ENCODE assay signal across 23 cellular contexts in the genomic region with DNA sequence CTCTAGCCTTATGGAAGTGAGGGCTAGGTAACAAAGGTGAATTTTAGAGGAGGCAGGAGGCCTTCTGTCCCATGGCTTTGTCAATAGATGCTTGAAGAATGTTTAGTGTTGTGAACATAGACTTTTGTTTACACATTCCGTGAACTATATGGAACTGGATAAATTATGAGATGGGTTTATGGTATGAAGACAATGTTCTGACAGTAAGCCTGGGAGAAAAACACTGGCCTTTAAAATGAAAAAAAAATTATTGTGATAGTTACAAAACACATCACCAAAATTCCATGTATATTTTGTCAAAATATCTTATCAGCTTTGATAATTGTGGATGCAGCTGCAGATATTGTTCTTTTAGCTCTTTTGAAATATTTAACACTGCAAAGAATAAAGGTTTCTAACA.
DNase-seq lines count a peak whose midpoint lies in the region; ATAC-seq, FAIRE-seq and TF ChIP-seq lines count a peak whose summit lies in the region.
"Had no signal": no experiment of that assay in that cellular context is flagged by ENCODE, and none has a peak within 500 bp of the region (broad histone marks: within the 10 kb centered on the region; RNA-seq: fewer than 3 reads in every experiment).

No MANE protein-coding gene starts in this region.

- intact Hi-C loops in posterior cingulate gyrus (cut with DNase I): no loop called here

- no peak for ATAC-seq in GM21447 (IDR thresholded peaks at IDR 0.05; ENCODE audit: unreplicated experiment)
- ATAC-seq: GM12878 had no signal

- DNase-seq in GM19239 (ENCODE audit: insufficient read length, low spot score): no peak
- peak; percentile 49 for DNase-seq in choroid plexus epithelial cell (ENCODE audit: low read depth)
- DNase-seq in 8988T: no peak
- no peak for DNase-seq in posterior cingulate gyrus
- DNase-seq: ACHN; AML-193; BE2C; CD4-positive, alpha-beta T cell; CD8-positive, alpha-beta memory T cell; DMS 273 treated with DMSO at 0.1 percent for 48 hours; DMS79; EL; GDM1; GM23248; H7; HCEC 1CT had no signal

- TF ChIP-seq CTCF in VCaP (conservative IDR thresholded peaks at IDR 0.05) (no peak), choroid plexus epithelial cell (conservative IDR thresholded peaks at IDR 0.05; ENCODE audit: low read depth, low read length) (no peak)

- H3K27ac ChIP-seq in VCaP: peak overlapping the region; percentile 64
- H3K27ac ChIP-seq: BLaER1 treated with 17β-estradiol and CSF1 and Interleukin-3, amounts not matched to agents 10 nM and 100 nM; GM23248 had no signal

- no peak overlapping the region for H3K4me3 ChIP-seq in choroid plexus epithelial cell (ENCODE audit: low read depth, low read length)
- H3K4me3 ChIP-seq: BLaER1 treated with 17β-estradiol and CSF1 and Interleukin-3, amounts not matched to agents 10 nM and 100 nM; GM12878; GM23248 had no signal

- peak; percentile 33 for FAIRE-seq in GM19239 (lab: Jason Lieb, UNC)
- FAIRE-seq: A204.1, D721Med, GM12878, H1 had no signal
